In genomic region chr4:143363332-143363731, GRCh38 we compare ENCODE assay signal across 18 cellular contexts. TPM values are rescaled to one million over a fixed set of nuclear protein-coding genes. Genes with fewer than 3 reads are reported as not detected.
"Had no signal": no experiment of that assay in that cellular context is flagged by ENCODE, and none has a peak within 500 bp of the region (broad histone marks: within the 10 kb centered on the region; RNA-seq: fewer than 3 reads in every experiment).

No MANE protein-coding gene starts in this region.

- DNase-seq: activated CD4-positive, alpha-beta T cell treated with anti-CD3 and anti-CD28 coated beads for 4 hours; activated naive CD4-positive, alpha-beta T cell treated with Interleukin-2 at 50 U/mL for 16 hours; activated naive CD8-positive, alpha-beta T cell treated with anti-CD3 and anti-CD28 coated beads, Interleukin-2, amount 10 ng/mL, durations not matched to agents 7 days and 5 days; amygdala; body of pancreas; central memory CD4-positive, alpha-beta T cell; foreskin melanocyte; mesendoderm; naive thymus-derived CD4-positive, alpha-beta T cell; pancreas; SK-N-SH; stimulated activated CD4-positive, alpha-beta T cell treated with anti-CD3 and anti-CD28 coated beads, Interleukin-12 subunit alpha, Interleukin-12 subunit beta, amount 100 ng/mL, for 4 hours; stimulated activated CD4-positive, alpha-beta T cell treated with anti-CD3 and anti-CD28 coated beads, Interleukin-1b, Interleukin-23, amount 100 ng/mL, for 48 hours; testis had no signal

- H3K27ac ChIP-seq: body of pancreas, neutrophil, pancreas, testis had no signal

- H3K9me3 Mint-ChIP-seq: activated CD4-positive, alpha-beta memory T cell treated with anti-CD3 and anti-CD28 coated beads for 36 hours; T-helper 2 cell treated with Interferon-gamma antibody and Interleukin-4, amounts not matched to agents 5 μg/mL and 100 μg/mL, for 36 hours had no signal

- ATAC-seq: body of pancreas, pancreas had no signal

- H3K36me3 Mint-ChIP-seq: activated CD4-positive, alpha-beta memory T cell treated with anti-CD3 and anti-CD28 coated beads for 36 hours had no signal

- H3K27me3 Mint-ChIP-seq: activated CD4-positive, alpha-beta memory T cell treated with anti-CD3 and anti-CD28 coated beads for 36 hours; activated naive CD8-positive, alpha-beta T cell treated with anti-CD3 and anti-CD28 coated beads, Interleukin-2, amount 10 ng/mL, durations not matched to agents 7 days and 5 days; activated T-helper 17 cell treated with anti-CD3 and anti-CD28 coated beads, Interleukin-2, amount 50 U/mL, for 72 hours had no signal

- H3K36me3 ChIP-seq: neutrophil, pancreas had no signal

- H3K4me3 Mint-ChIP-seq: activated CD4-positive, alpha-beta memory T cell treated with anti-CD3 and anti-CD28 coated beads for 36 hours; activated naive CD8-positive, alpha-beta T cell treated with anti-CD3 and anti-CD28 coated beads, Interleukin-2, amount 10 ng/mL, durations not matched to agents 7 days and 5 days; activated T-helper 17 cell treated with anti-CD3 and anti-CD28 coated beads, Interleukin-2, amount 50 U/mL, for 72 hours; naive thymus-derived CD4-positive, alpha-beta T cell; T-helper 2 cell treated with Interferon-gamma antibody and Interleukin-4, amounts not matched to agents 5 μg/mL and 100 μg/mL, for 36 hours had no signal

- H3K27ac Mint-ChIP-seq: activated CD4-positive, alpha-beta memory T cell treated with anti-CD3 and anti-CD28 coated beads for 36 hours; activated naive CD8-positive, alpha-beta T cell treated with anti-CD3 and anti-CD28 coated beads, Interleukin-2, amount 10 ng/mL, durations not matched to agents 7 days and 5 days; activated T-helper 17 cell treated with anti-CD3 and anti-CD28 coated beads, Interleukin-2, amount 50 U/mL, for 72 hours; naive thymus-derived CD4-positive, alpha-beta T cell; T-helper 2 cell treated with Interferon-gamma antibody and Interleukin-4, amounts not matched to agents 5 μg/mL and 100 μg/mL, for 36 hours had no signal

- H3K27me3 ChIP-seq: body of pancreas, neutrophil, pancreas, testis had no signal

- H3K9me3 ChIP-seq: body of pancreas, neutrophil, pancreas, SK-N-SH, testis had no signal

- H3K4me2 ChIP-seq: SK-N-SH had no signal

- H3K4me3 ChIP-seq: body of pancreas, pancreas, testis had no signal

- H3K9me2 ChIP-seq: SK-N-SH had no signal

RNA-seq across cellular contexts. Expression of gene GAB1, which starts 26.7 kb away (rescaled TPM):
- polyA plus RNA-seq: naive thymus-derived CD4-positive, alpha-beta T cell had no signal
